Comparison of ENCODE assay signal across 8 cellular contexts in the genomic region with DNA sequence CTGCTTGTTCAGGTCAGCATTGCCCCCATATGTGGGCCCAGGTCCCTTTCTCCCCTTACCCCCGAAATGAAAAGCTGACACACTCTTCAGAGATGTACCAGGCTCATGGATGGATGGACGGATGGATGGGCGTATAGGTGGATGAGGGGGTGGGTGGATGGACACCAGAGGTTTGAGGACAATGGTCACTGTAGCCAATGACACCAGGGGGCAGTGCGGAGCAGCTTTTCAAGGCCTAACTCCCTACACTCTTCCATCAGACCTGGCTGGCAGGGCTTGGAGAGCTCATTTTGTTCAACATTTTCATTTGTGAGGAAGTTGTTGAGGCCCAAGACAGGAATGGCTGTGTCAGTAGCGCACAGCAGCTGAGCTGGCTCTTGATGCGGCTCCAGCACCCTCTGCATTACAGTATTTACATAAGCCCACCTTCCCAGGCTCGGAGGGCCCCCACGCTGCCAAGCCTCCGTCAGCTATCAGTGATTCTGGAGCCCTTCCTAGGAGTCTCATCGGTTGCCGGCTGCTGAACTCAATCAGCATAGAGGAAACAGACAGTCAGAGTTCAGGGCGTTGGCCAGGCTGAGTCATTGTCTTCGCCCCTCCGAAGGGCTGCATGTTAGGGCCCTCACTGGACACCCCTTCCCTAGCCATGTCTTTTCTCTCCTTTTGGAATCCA. TPM values are rescaled to one million over a fixed set of nuclear protein-coding genes. Genes with fewer than 3 reads are reported as not detected.
DNase-seq lines count a peak whose midpoint lies in the region; ATAC-seq, FAIRE-seq and TF ChIP-seq lines count a peak whose summit lies in the region.

No MANE protein-coding gene starts in this region.

- TF ChIP-seq POLR2A in K562 (conservative IDR thresholded peaks at IDR 0.05) (no peak), spleen (IDR thresholded peaks at IDR 0.05) (no peak)

- H3K9me3 ChIP-seq in SK-N-SH (no peaks in the 10 kb centered on the region), K562 (replicated peaks; ENCODE audit: control insufficient read depth, insufficient read depth, low read depth, low read length) (no peaks in the 10 kb centered on the region), spleen (no peaks in the 10 kb centered on the region)

- H4K20me1 ChIP-seq in KMS-11 (ENCODE audit: insufficient read depth): no peaks in the 10 kb centered on the region
- no peaks in the 10 kb centered on the region for H4K20me1 ChIP-seq in SK-N-SH (ENCODE audit: insufficient read depth)
- no peaks in the 10 kb centered on the region for H4K20me1 ChIP-seq in K562 (replicated peaks; ENCODE audit: control insufficient read depth, insufficient read depth, low read length)

- DNase-seq in activated CD4-positive, CD25-positive, alpha-beta regulatory T cell treated with anti-CD3 and anti-CD28 coated beads, Interleukin-2, amount 50 U/mL, for 72 hours: peak; percentile 55
- DNase-seq in SK-N-SH (peak; percentile 79), K562 (ENCODE audit: extremely low read depth in 1 of 4, low spot score in 3 of 4) (peak; percentile 66 to 80 (median 70)), iPS-NIHi7 (ENCODE audit: extremely low spot score) (peak; percentile 92), spleen (no peak)

- no peaks in the 10 kb centered on the region for H3K9me1 ChIP-seq in K562 (ENCODE audit: control insufficient read depth, insufficient read depth, low read length)

- no peaks in the 10 kb centered on the region for H3K27me3 ChIP-seq in KMS-11 (ENCODE audit: insufficient read depth, low read depth)
- no peaks in the 10 kb centered on the region for H3K27me3 ChIP-seq in SK-N-SH (ENCODE audit: insufficient read depth)
- H3K27me3 ChIP-seq in K562 (ENCODE audit: control insufficient read depth in 2 of 2, insufficient read depth in 2 of 2, low read length in 2 of 2): peaks cover 0 to 8% of the 10 kb centered on the region in 2 experiments; a peak in 1 of 5 replicates
- H3K27me3 ChIP-seq in spleen (replicated peaks in 1 of 7): peaks cover 0 to 22% (median 0%) of the 10 kb centered on the region in 7 donors

- H3K4me2 ChIP-seq in KMS-11 (no peak overlapping the region), SK-N-SH (no peak overlapping the region), K562 (ENCODE audit: insufficient read depth, low read length) (peak overlapping the region; percentile 64)

- no peak overlapping the region for H3K9ac ChIP-seq in KMS-11
- no peak overlapping the region for H3K9ac ChIP-seq in SK-N-SH
- H3K9ac ChIP-seq in K562 (ENCODE audit: insufficient read depth in 1 of 2, low read depth in 2 of 2, low read length in 2 of 2): peak overlapping the region in 1 of 2 experiments; percentile 50; a peak in 1 of 4 replicates

- TF ChIP-seq CTCF in KMS-11 (conservative IDR thresholded peaks at IDR 0.05; ENCODE audit: low read depth, low read length) (peak; percentile 70), SK-N-SH (IDR thresholded peaks at IDR 0.05) (peak; percentile 67), K562 (IDR thresholded peaks at IDR 0.05 in 2 of 3, conservative IDR thresholded peaks at IDR 0.05 in 1 of 3; ENCODE audit: insufficient read depth in 2 of 3, low read depth in 1 of 3, low read length in 3 of 3) (peak; percentile 61 to 81 (median 63)), spleen (IDR thresholded peaks at IDR 0.05 in 8 of 11, conservative IDR thresholded peaks at IDR 0.05 in 3 of 11) (peak; percentile 39 to 78 (median 67))

- no TSS peak for BruUV-seq in K562 (replicated peaks; lab: Mats Ljungman, UMichigan)

- peak; percentile 72 for TF ChIP-seq RAD21 in SK-N-SH (IDR thresholded peaks at IDR 0.05; ENCODE audit: low read length)
- TF ChIP-seq RAD21 in K562 (CRISPR knock-in tag; conservative IDR thresholded peaks at IDR 0.05 in 1 of 2, IDR thresholded peaks at IDR 0.05 in 1 of 2): peak in 1 of 2 experiments; percentile 67; a peak in 3 of 4 replicates

- peak; percentile 77 for FAIRE-seq in K562 (lab: Jason Lieb, UNC)

- H3K36me3 ChIP-seq in KMS-11 (ENCODE audit: insufficient read depth): no peaks in the 10 kb centered on the region
- H3K36me3 ChIP-seq in SK-N-SH (replicated peaks in 1 of 2; ENCODE audit: control insufficient read depth in 1 of 2, insufficient read depth in 2 of 2, low read length in 1 of 2): no peaks in the 10 kb centered on the region
- no peaks in the 10 kb centered on the region; the same call in 2 of the 3 replicates for H3K36me3 ChIP-seq in K562 (ENCODE audit: control insufficient read depth, insufficient read depth, low read length)
- no peaks in the 10 kb centered on the region for H3K36me3 ChIP-seq in spleen

- no peak for ATAC-seq in activated CD4-positive, CD25-positive, alpha-beta regulatory T cell treated with anti-CD3 and anti-CD28 coated beads, Interleukin-2, amount 50 U/mL, for 24 hours
- ATAC-seq in K562 (peak; percentile 97), HG02884 (IDR thresholded peaks at IDR 0.05; ENCODE audit: unreplicated experiment) (no peak)

- CTCF ChIA-PET in SK-N-SH (lab: Yijun Ruan, JAX) (interaction anchor here (0.6 to 4.2 kb wide), 46 partner anchors 8 to 987 kb away, joined by 3 to 38 read pairs (median 4); partner anchors contain the start of genes FRA10AC1, LGI1 and MYOF), K562 (lab: Yijun Ruan, JAX; ENCODE audit: low intra/inter-chr PET ratio) (interaction anchor here (0.6 to 1.6 kb wide), 2 partner anchors 125 to 535 kb away, joined by 3 to 8 read pairs; no protein-coding TSS in a partner anchor)

- H3K79me2 ChIP-seq in KMS-11 (ENCODE audit: insufficient read depth, low read depth) (no peaks in the 10 kb centered on the region), SK-N-SH (ENCODE audit: insufficient read depth) (no peaks in the 10 kb centered on the region), K562 (ENCODE audit: control insufficient read depth, insufficient read depth, low read length) (no peaks in the 10 kb centered on the region)

- WGBS in SK-N-SH (ENCODE audit: low lambda C conversion rate): 66% methylated on average over 14 of the region's 14 CpGs
- WGBS in K562 (ENCODE audit: insufficient coverage, low coverage, missing lambda C conversion rate): 7% methylated on average over 10 of the region's 14 CpGs
- 19 to 30% (median 26%) methylated on average over 12 to 14 of the region's 14 CpGs for WGBS in spleen, 5 donors

- intact Hi-C loops in K562 (cut with micrococcal nuclease) (loop anchor here (5.0 to 10.0 kb wide), 2 partner anchors 127 to 260 kb away; no protein-coding TSS in a partner anchor), spleen (cut with DNase I; ENCODE audit: low total_unique reads) (loop anchor here (10.0 kb wide), 1 partner anchor 120 kb away; no protein-coding TSS in a partner anchor)

- no peak overlapping the region for H3K4me3 ChIP-seq in KMS-11 (IDR thresholded peaks at IDR 0.05; ENCODE audit: insufficient read depth, low read depth, low read length)
- H3K4me3 ChIP-seq in SK-N-SH (ENCODE audit: low read depth in 2 of 2, low read length in 1 of 2): no peak overlapping the region
- no peak overlapping the region for H3K4me3 ChIP-seq in K562
- H3K4me3 ChIP-seq in spleen: no peak overlapping the region

- TF ChIP-seq EP300 in SK-N-SH (IDR thresholded peaks at IDR 0.05; ENCODE audit: borderline replicate concordance in 1 of 2, low read depth in 1 of 2, low read length in 1 of 2) (no peak), K562 (IDR thresholded peaks at IDR 0.05; ENCODE audit: low read length) (no peak)

- H3K4me1 ChIP-seq in KMS-11 (ENCODE audit: low read depth, poor library complexity, severe bottlenecking) (no peaks in the 10 kb centered on the region), SK-N-SH (ENCODE audit: control insufficient read depth in 1 of 2, insufficient read depth in 2 of 2, low read depth in 1 of 2, low read length in 1 of 2) (no peaks in the 10 kb centered on the region), K562 (replicated peaks in 1 of 2; ENCODE audit: control insufficient read depth in 2 of 2, insufficient read depth in 2 of 2, low read length in 2 of 2) (peaks cover 0 to 11% of the 10 kb centered on the region in 2 experiments; a peak in 3 of 5 replicates), spleen (peaks cover 0 to 8% (median 0%) of the 10 kb centered on the region in 6 donors)

- in situ Hi-C loops in K562 (cut with MboI): no loop called here

- POLR2A ChIA-PET in SK-N-SH (lab: Yijun Ruan, JAX): no interaction called here
- POLR2A ChIA-PET in K562 (lab: Yijun Ruan, JAX): interaction anchor here (0.7 to 1.7 kb wide), 3 partner anchors 13 to 20 kb away, joined by 3 to 5 read pairs (median 4); no protein-coding TSS in a partner anchor

- H2AFZ ChIP-seq in KMS-11 (ENCODE audit: low read depth) (no peak overlapping the region), SK-N-SH (ENCODE audit: low read depth) (no peak overlapping the region), K562 (ENCODE audit: low read depth, low read length) (peak overlapping the region; percentile 70)

- peaks cover 4% of the 10 kb centered on the region for H3F3A ChIP-seq in SK-N-SH (replicated peaks; ENCODE audit: insufficient read depth)

- no peaks in the 10 kb centered on the region for H3K9me2 ChIP-seq in SK-N-SH

- H3K27ac ChIP-seq in KMS-11: no peak overlapping the region
- H3K27ac ChIP-seq in SK-N-SH (ENCODE audit: low read depth in 2 of 2, low read length in 1 of 2): no peak overlapping the region
- H3K27ac ChIP-seq in K562 (ENCODE audit: extremely low read depth, low read depth, low read length): peak overlapping the region; percentile 42; the same call in 2 of the 3 replicates
- peak overlapping the region in 1 of 8 donors; percentile 38 for H3K27ac ChIP-seq in spleen

RNA-seq across cellular contexts. Expression of gene FFAR4, which starts 11.6 kb away (rescaled TPM):
- polyA plus RNA-seq in SK-N-SH (2012; rRNA removed) (not detected in 2 replicates), K562 (2011; rRNA removed) (not detected in 2 replicates), K562 (2014; fragmentation: Illumina TruSeq; extraction: Trizol) (not detected in 2 replicates), K562 (2014; fragmentation: Nextera tagmentation; extraction: Ambion mirVana) (not detected), K562 (2014; rRNA removed) (not detected in 2 replicates), spleen (under 1 TPM; 0.02 to 0.06 (median 0.02) TPM)
- not detected in 2 replicates for polyA plus RNA-seq in SK-N-SH (2012; cell fraction: cytosol; rRNA removed)
- polyA plus RNA-seq in SK-N-SH (2012; cell fraction: nucleus; rRNA removed): not detected in 2 replicates
- total RNA-seq in K562 (2011; cell fraction: chromatin; rRNA removed; ENCODE audit: low replicate concordance): not detected in 2 replicates
- not detected in 2 replicates for total RNA-seq in K562 (2011; cell fraction: nucleolus; rRNA removed)
- not detected in 2 replicates for total RNA-seq in K562 (2011; cell fraction: nucleoplasm; rRNA removed)
- total RNA-seq in K562 (2014; rRNA removed) (not detected in 2 replicates), K562 (2014; rRNA removed; fragmentation: Illumina TruSeq; extraction: Trizol) (not detected in 2 replicates), K562 (2015; rRNA removed; fragmentation: Illumina TruSeq; extraction: Trizol) (not detected in 2 replicates), K562 (2021) (not detected in 2 replicates), spleen (under 1 TPM in 1 of 7 donors, not detected in 6; 0.13 TPM)
- polyA plus RNA-seq in K562 (2011; cell fraction: cytosol; rRNA removed): not detected in 2 replicates
- polyA plus RNA-seq in K562 (2011; cell fraction: nucleus; rRNA removed): not detected in 2 replicates
- not detected in 2 replicates for polyA plus RNA-seq in K562 (2012)
- not detected in 2 replicates for polyA minus RNA-seq in K562 (2011; rRNA and poly(A)+ RNA removed)
- polyA minus RNA-seq in K562 (2011; cell fraction: cytosol; rRNA and poly(A)+ RNA removed): not detected in 2 replicates
- polyA minus RNA-seq in K562 (2011; cell fraction: nucleus; rRNA and poly(A)+ RNA removed): not detected in 2 replicates

RNA-seq across cellular contexts. Expression of gene RBP4, which starts 46.1 kb away (rescaled TPM):
- not detected in 2 replicates for polyA plus RNA-seq in SK-N-SH (2012; rRNA removed)
- polyA plus RNA-seq in SK-N-SH (2012; cell fraction: cytosol; rRNA removed): 0.01 and 0.06 TPM in 2 replicates
- 0.09 TPM in 1 of 2 replicates, not detected in the other for polyA plus RNA-seq in SK-N-SH (2012; cell fraction: nucleus; rRNA removed)
- total RNA-seq in K562 (2011; cell fraction: chromatin; rRNA removed; ENCODE audit: low replicate concordance): not detected in 2 replicates
- total RNA-seq in K562 (2011; cell fraction: nucleolus; rRNA removed): not detected in 2 replicates
- not detected in 2 replicates for total RNA-seq in K562 (2011; cell fraction: nucleoplasm; rRNA removed)
- total RNA-seq in K562 (2014; rRNA removed): not detected in 2 replicates
- not detected in 2 replicates for total RNA-seq in K562 (2014; rRNA removed; fragmentation: Illumina TruSeq; extraction: Trizol)
- total RNA-seq in K562 (2015; rRNA removed; fragmentation: Illumina TruSeq; extraction: Trizol): not detected in 2 replicates
- 0.91 and 2.0 TPM in 2 replicates for total RNA-seq in K562 (2021)
- polyA plus RNA-seq in K562 (2011; rRNA removed): not detected in 2 replicates
- polyA plus RNA-seq in K562 (2011; cell fraction: cytosol; rRNA removed): not detected in 2 replicates
- polyA plus RNA-seq in K562 (2011; cell fraction: nucleus; rRNA removed): not detected in 2 replicates
- polyA plus RNA-seq in K562 (2012): not detected in 2 replicates
- polyA plus RNA-seq in K562 (2014; fragmentation: Illumina TruSeq; extraction: Trizol): not detected in 2 replicates
- not detected for polyA plus RNA-seq in K562 (2014; fragmentation: Nextera tagmentation; extraction: Ambion mirVana)
- not detected in 2 replicates for polyA plus RNA-seq in K562 (2014; rRNA removed)
- polyA minus RNA-seq in K562 (2011; rRNA and poly(A)+ RNA removed): not detected in 2 replicates
- not detected in 2 replicates for polyA minus RNA-seq in K562 (2011; cell fraction: cytosol; rRNA and poly(A)+ RNA removed)
- not detected in 2 replicates for polyA minus RNA-seq in K562 (2011; cell fraction: nucleus; rRNA and poly(A)+ RNA removed)
- 1 to 10 TPM in 1 of 7 donors, not detected in 6; 1.3 TPM for total RNA-seq in spleen
- polyA plus RNA-seq in spleen: under 1 TPM; 0.20 to 0.29 (median 0.23) TPM

RNA-seq across cellular contexts. Expression of gene PDE6C, which starts 57.4 kb away (rescaled TPM):
- polyA plus RNA-seq in SK-N-SH (2012; rRNA removed) (not detected in 2 replicates), K562 (2011; rRNA removed) (not detected in 2 replicates), K562 (2014; fragmentation: Illumina TruSeq; extraction: Trizol) (not detected in 2 replicates), K562 (2014; fragmentation: Nextera tagmentation; extraction: Ambion mirVana) (not detected), K562 (2014; rRNA removed) (not detected in 2 replicates), spleen (not detected)
- polyA plus RNA-seq in SK-N-SH (2012; cell fraction: cytosol; rRNA removed): not detected in 2 replicates
- polyA plus RNA-seq in SK-N-SH (2012; cell fraction: nucleus; rRNA removed): not detected in 2 replicates
- total RNA-seq in K562 (2011; cell fraction: chromatin; rRNA removed; ENCODE audit: low replicate concordance): not detected in 2 replicates
- total RNA-seq in K562 (2011; cell fraction: nucleolus; rRNA removed): not detected in 2 replicates
- not detected in 2 replicates for total RNA-seq in K562 (2011; cell fraction: nucleoplasm; rRNA removed)
- total RNA-seq in K562 (2014; rRNA removed) (not detected in 2 replicates), K562 (2014; rRNA removed; fragmentation: Illumina TruSeq; extraction: Trizol) (not detected in 2 replicates), K562 (2015; rRNA removed; fragmentation: Illumina TruSeq; extraction: Trizol) (not detected in 2 replicates), K562 (2021) (not detected in 2 replicates), spleen (not detected)
- polyA plus RNA-seq in K562 (2011; cell fraction: cytosol; rRNA removed): not detected in 2 replicates
- not detected in 2 replicates for polyA plus RNA-seq in K562 (2011; cell fraction: nucleus; rRNA removed)
- polyA plus RNA-seq in K562 (2012): 0.19 TPM in 1 of 2 replicates, not detected in the other
- not detected in 2 replicates for polyA minus RNA-seq in K562 (2011; rRNA and poly(A)+ RNA removed)
- not detected in 2 replicates for polyA minus RNA-seq in K562 (2011; cell fraction: cytosol; rRNA and poly(A)+ RNA removed)
- not detected in 2 replicates for polyA minus RNA-seq in K562 (2011; cell fraction: nucleus; rRNA and poly(A)+ RNA removed)

RNA-seq across cellular contexts. Expression of gene CEP55, which starts 58.5 kb away (rescaled TPM):
- polyA plus RNA-seq in SK-N-SH (2012; rRNA removed) (9.8 and 11.3 TPM in 2 replicates), K562 (2011; rRNA removed) (20.3 and 25.2 TPM in 2 replicates), K562 (2014; fragmentation: Illumina TruSeq; extraction: Trizol) (18.3 and 23.4 TPM in 2 replicates), K562 (2014; fragmentation: Nextera tagmentation; extraction: Ambion mirVana) (1 to 10 TPM; 4.4 to 5.6 TPM), K562 (2014; rRNA removed) (14.0 and 15.2 TPM in 2 replicates), spleen (1 to 10 TPM; 1.0 to 6.1 (median 4.2) TPM)
- polyA plus RNA-seq in SK-N-SH (2012; cell fraction: cytosol; rRNA removed): 14.8 and 16.8 TPM in 2 replicates
- 3.9 and 8.0 TPM in 2 replicates for polyA plus RNA-seq in SK-N-SH (2012; cell fraction: nucleus; rRNA removed)
- total RNA-seq in K562 (2011; cell fraction: chromatin; rRNA removed; ENCODE audit: low replicate concordance): 8.6 and 27.1 TPM in 2 replicates
- 4.5 and 7.1 TPM in 2 replicates for total RNA-seq in K562 (2011; cell fraction: nucleolus; rRNA removed)
- 9.2 and 14.7 TPM in 2 replicates for total RNA-seq in K562 (2011; cell fraction: nucleoplasm; rRNA removed)
- total RNA-seq in K562 (2014; rRNA removed) (18.1 TPM in 2 replicates), K562 (2014; rRNA removed; fragmentation: Illumina TruSeq; extraction: Trizol) (27.0 and 31.5 TPM in 2 replicates), K562 (2015; rRNA removed; fragmentation: Illumina TruSeq; extraction: Trizol) (27.8 and 32.5 TPM in 2 replicates), K562 (2021) (15.8 and 16.7 TPM in 2 replicates), spleen (1 to 10 TPM in 6 of 7 donors, under 1 TPM in 1; 0.95 to 6.6 (median 2.8) TPM)
- 4.6 and 8.9 TPM in 2 replicates for polyA plus RNA-seq in K562 (2011; cell fraction: cytosol; rRNA removed)
- polyA plus RNA-seq in K562 (2011; cell fraction: nucleus; rRNA removed): 5.1 and 7.4 TPM in 2 replicates
- polyA plus RNA-seq in K562 (2012): 13.7 and 13.8 TPM in 2 replicates
- 19.7 and 21.8 TPM in 2 replicates for polyA minus RNA-seq in K562 (2011; rRNA and poly(A)+ RNA removed)
- polyA minus RNA-seq in K562 (2011; cell fraction: cytosol; rRNA and poly(A)+ RNA removed): 7.2 and 8.6 TPM in 2 replicates
- polyA minus RNA-seq in K562 (2011; cell fraction: nucleus; rRNA and poly(A)+ RNA removed): 3.1 and 5.8 TPM in 2 replicates
